1 cellular context compared by ENCODE assay signal in the genomic region with DNA sequence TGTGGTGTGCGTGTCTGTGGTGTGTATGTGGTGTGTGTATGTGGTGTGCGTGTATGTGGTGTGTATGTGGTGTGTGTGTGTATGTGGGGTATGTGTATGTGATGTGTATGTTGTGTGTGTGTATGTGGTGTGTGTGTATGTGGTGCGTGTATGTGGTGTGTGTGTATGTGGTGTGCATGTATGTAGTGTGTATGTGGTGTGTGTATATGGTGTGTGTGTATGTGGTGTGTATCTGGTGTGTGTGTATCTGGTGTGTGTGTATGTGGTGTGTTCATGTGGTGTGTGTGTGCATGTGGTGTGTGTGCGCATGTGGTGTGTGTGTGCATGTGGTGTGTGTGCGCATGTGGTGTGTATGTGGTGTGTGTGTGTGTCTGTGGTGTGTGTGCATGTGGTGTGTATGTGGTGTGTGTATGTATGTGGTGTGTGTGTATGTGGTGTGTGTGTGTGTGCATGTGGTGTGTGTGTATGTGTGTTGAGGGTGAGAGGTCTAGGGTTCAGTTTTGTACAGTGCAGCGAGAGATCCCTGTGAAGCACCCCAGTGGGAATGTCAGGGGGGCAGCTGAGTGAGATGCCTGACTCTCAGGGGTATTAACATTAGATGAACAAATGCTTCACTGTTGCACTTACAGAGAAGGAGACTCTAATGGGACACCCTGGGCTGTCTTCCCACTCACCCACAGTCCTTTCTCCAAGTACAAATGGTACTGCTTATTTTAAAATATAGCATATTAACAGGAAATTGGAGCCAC.
TF ChIP-seq lines count a peak whose summit lies in the region.

No MANE protein-coding gene starts in this region.

TF ChIP-seq in K562, 482 proteins besides CTCF, POLR2A, EP300 and RAD21:
- TF ChIP-seq SETDB1 (IDR thresholded peaks at IDR 0.05; ENCODE audit: low read length) (no peak), RBM22 (IDR thresholded peaks at IDR 0.05; ENCODE audit: low read depth, low read length, poor library complexity, severe bottlenecking) (no peak), BACH1 (tag; IDR thresholded peaks at IDR 0.05) (no peak), ZNF444 (CRISPR knock-in tag; IDR thresholded peaks at IDR 0.05) (no peak), EZH2 (IDR thresholded peaks at IDR 0.05; ENCODE audit: borderline replicate concordance, low read depth, low read length) (no peak), ZNF140 (CRISPR knock-in tag; IDR thresholded peaks at IDR 0.05) (no peak), HSF4 (CRISPR knock-in tag; IDR thresholded peaks at IDR 0.05; ENCODE audit: borderline replicate concordance) (no peak), SFPQ (IDR thresholded peaks at IDR 0.05; ENCODE audit: low read depth, low read length) (no peak), CUX1 (CRISPR knock-in tag; IDR thresholded peaks at IDR 0.05) (no peak), YBX1 (IDR thresholded peaks at IDR 0.05) (no peak), NCOA4 (IDR thresholded peaks at IDR 0.05; ENCODE audit: partially characterized antibody) (no peak), ZNF318 (IDR thresholded peaks at IDR 0.05; ENCODE audit: borderline replicate concordance in 1 of 2, low read depth in 1 of 2) (no peak)
